14 cellular contexts compared by ENCODE assay signal in genomic region chr2:120104002-120104467, GRCh38.
DNase-seq lines count a peak whose midpoint lies in the region; ATAC-seq and TF ChIP-seq lines count a peak whose summit lies in the region.
"Had no signal": no experiment of that assay in that cellular context is flagged by ENCODE, and none has a peak within 500 bp of the region (broad histone marks: within the 10 kb centered on the region; RNA-seq: fewer than 3 reads in every experiment).

No MANE protein-coding gene starts in this region.

- no peaks in the 10 kb centered on the region for H3K36me3 ChIP-seq in mesenchymal stem cell (ENCODE audit: control insufficient read depth in 1 of 2, insufficient read depth in 2 of 2, low read depth in 1 of 2, low read length in 2 of 2)
- H3K36me3 ChIP-seq in heart right ventricle, result peaks cover 0 to 45% (median 0%) of the 10 kb centered on the region in 9 donors

- H3K79me1 ChIP-seq in mesenchymal stem cell (replicated peaks; ENCODE audit: low read length, poor library complexity, severe bottlenecking), result no peaks in the 10 kb centered on the region

- no peak overlapping the region for H3K23ac ChIP-seq in mesenchymal stem cell (ENCODE audit: low read length in 2 of 2)

- WGBS in mesenchymal stem cell, result 0% methylated on average over 4 of the region's 4 CpGs
- 87 to 94% methylated on average over 4 of the region's 4 CpGs for WGBS in heart right ventricle, 2 donors

- DNase-seq in Daoy (ENCODE audit: low read depth) (peak; percentile 90), LHCN-M2 (ENCODE audit: low read depth) (peak; percentile 89), cardiac fibroblast (ENCODE audit: low read depth in 2 of 2) (peak; percentile 56 to 97), mesenchymal stem cell (peak; percentile 96), heart right ventricle (no peak)
- DNase-seq in activated naive CD4-positive, alpha-beta T cell treated with anti-CD3 and anti-CD28 coated beads, Interleukin-2, amount 50 U/mL, for 72 hours (ENCODE audit: low spot score in 2 of 2), result no peak
- DNase-seq: activated naive CD4-positive, alpha-beta T cell treated with anti-CD3 and anti-CD28 coated beads for 36 hours; GOT3; NCI-H2107; stimulated activated naive CD8-positive, alpha-beta T cell treated with anti-CD3 and anti-CD28 coated beads, Interleukin-15, amount 100 ng/mL, for 72 hours had no signal

- peaks cover 0 to 11% of the 10 kb centered on the region in 2 donors for H3K36me3 Mint-ChIP-seq in activated naive CD4-positive, alpha-beta T cell treated with anti-CD3 and anti-CD28 coated beads, Interleukin-2, amount 50 U/mL, for 72 hours

- no peak overlapping the region for H3K27ac ChIP-seq in mesenchymal stem cell (ENCODE audit: low read length, poor library complexity, severe bottlenecking)
- H3K27ac ChIP-seq in heart right ventricle, result no peak overlapping the region
- H3K27ac ChIP-seq: KMS-11 had no signal

- no peak overlapping the region for H3K9ac ChIP-seq in mesenchymal stem cell (ENCODE audit: low read length)
- H3K9ac ChIP-seq: KMS-11 had no signal

- H3K4me1 ChIP-seq in mesenchymal stem cell (ENCODE audit: control insufficient read depth, insufficient read depth, low read depth, low read length), result peaks cover 2% of the 10 kb centered on the region
- peaks cover 0 to 20% (median 15%) of the 10 kb centered on the region in 9 donors for H3K4me1 ChIP-seq in heart right ventricle

- no peak for ATAC-seq in activated naive CD4-positive, alpha-beta T cell treated with anti-CD3 and anti-CD28 coated beads, Interleukin-2, amount 50 U/mL, for 72 hours
- no peak for ATAC-seq in heart right ventricle
- ATAC-seq in HG02588 (IDR thresholded peaks at IDR 0.05; ENCODE audit: unreplicated experiment), result no peak
- ATAC-seq in HG03457 (IDR thresholded peaks at IDR 0.05; ENCODE audit: unreplicated experiment), result no peak
- ATAC-seq: stimulated activated naive CD8-positive, alpha-beta T cell treated with anti-CD3 and anti-CD28 coated beads, Interleukin-15, amount 100 ng/mL, for 72 hours had no signal

- no peak overlapping the region for H3K14ac ChIP-seq in mesenchymal stem cell (ENCODE audit: low read length in 2 of 2)

- peaks cover 2 to 4% of the 10 kb centered on the region in 2 donors for H3K9me3 Mint-ChIP-seq in activated naive CD4-positive, alpha-beta T cell treated with anti-CD3 and anti-CD28 coated beads, Interleukin-2, amount 50 U/mL, for 72 hours
- H3K9me3 Mint-ChIP-seq: activated naive CD4-positive, alpha-beta T cell treated with anti-CD3 and anti-CD28 coated beads for 36 hours had no signal

- H2BK120ac ChIP-seq in mesenchymal stem cell (ENCODE audit: low read depth, low read length), result no peak overlapping the region

- H2BK5ac ChIP-seq in mesenchymal stem cell (ENCODE audit: low read depth, low read length, poor library complexity, severe bottlenecking), result no peak overlapping the region

- H2AK5ac ChIP-seq in mesenchymal stem cell (ENCODE audit: low read length, severe bottlenecking), result no peak overlapping the region

- H3K4me2 ChIP-seq in mesenchymal stem cell (ENCODE audit: low read length, poor library complexity, severe bottlenecking), result no peak overlapping the region
- H3K4me2 ChIP-seq: KMS-11 had no signal

- H2BK15ac ChIP-seq in mesenchymal stem cell (ENCODE audit: low read depth, poor library complexity, severe bottlenecking), result no peak overlapping the region

- H4K8ac ChIP-seq in mesenchymal stem cell (ENCODE audit: low read length), result peak overlapping the region; percentile 23

- H2BK12ac ChIP-seq in mesenchymal stem cell (ENCODE audit: low read length in 2 of 2), result no peak overlapping the region

- H3K27ac Mint-ChIP-seq in activated naive CD4-positive, alpha-beta T cell treated with anti-CD3 and anti-CD28 coated beads, Interleukin-2, amount 50 U/mL, for 72 hours, result no peak overlapping the region
- H3K27ac Mint-ChIP-seq: activated naive CD4-positive, alpha-beta T cell treated with anti-CD3 and anti-CD28 coated beads for 36 hours; stimulated activated naive CD8-positive, alpha-beta T cell treated with anti-CD3 and anti-CD28 coated beads, Interleukin-15, amount 100 ng/mL, for 72 hours; T-helper 2 cell treated with Interferon-gamma antibody and Interleukin-4, amounts not matched to agents 5 μg/mL and 100 μg/mL, for 36 hours had no signal

- no peak for TF ChIP-seq CTCF in cardiac fibroblast (IDR thresholded peaks at IDR 0.05; ENCODE audit: low read depth, low read length)
- TF ChIP-seq CTCF in heart right ventricle (IDR thresholded peaks at IDR 0.05), result no peak

- peak overlapping the region in 1 of 2 experiments; percentile 31 for H3K18ac ChIP-seq in mesenchymal stem cell (ENCODE audit: low read depth in 1 of 2, low read length in 2 of 2)

- no peak overlapping the region for H3K4me3 ChIP-seq in cardiac fibroblast (replicated peaks in 1 of 2; ENCODE audit: low read depth in 2 of 2, low read length in 2 of 2)
- no peak overlapping the region for H3K4me3 ChIP-seq in mesenchymal stem cell (ENCODE audit: insufficient read depth in 1 of 2, low read depth in 1 of 2, low read length in 2 of 2)
- no peak overlapping the region for H3K4me3 ChIP-seq in heart right ventricle

- H3K4ac ChIP-seq in mesenchymal stem cell (ENCODE audit: low read depth in 1 of 2, low read length in 2 of 2), result no peak overlapping the region

- H3K27me3 ChIP-seq in mesenchymal stem cell (ENCODE audit: control insufficient read depth in 1 of 2, insufficient read depth in 1 of 2, low read length in 2 of 2), result no peaks in the 10 kb centered on the region
- no peaks in the 10 kb centered on the region for H3K27me3 ChIP-seq in heart right ventricle

- H2AFZ ChIP-seq in mesenchymal stem cell (ENCODE audit: low read depth, low read length), result no peak overlapping the region

- intact Hi-C loops in heart right ventricle (cut with DNase I), result loop anchor here in 3 of 10 donors (5.0 to 10.0 kb wide), 3 partner anchors 211 to 578 kb away; no protein-coding TSS in a partner anchor

- H3K9me3 ChIP-seq in mesenchymal stem cell (ENCODE audit: control insufficient read depth, low read length) (no peaks in the 10 kb centered on the region), heart right ventricle (no peaks in the 10 kb centered on the region)

- H4K91ac ChIP-seq in mesenchymal stem cell (ENCODE audit: low read length), result no peak overlapping the region

Comparison
In these comparisons a context has a peak if more than half of its experiments do, and no peak if none do; other contexts are left out.
1. DNase-seq: peak in Daoy (single experiment), LHCN-M2 (single experiment), cardiac fibroblast (2 of 2) and mesenchymal stem cell (single experiment); none in activated naive CD4-positive, alpha-beta T cell treated with anti-CD3 and anti-CD28 coated beads, Interleukin-2, amount 50 U/mL, for 72 hours (0 of 2) and heart right ventricle (0 of 2).